ENCODE assay signal across 24 cellular contexts in genomic region chr19:5124111-5124855, GRCh38.
DNase-seq lines count a peak whose midpoint lies in the region; ATAC-seq, FAIRE-seq and TF ChIP-seq lines count a peak whose summit lies in the region.
"Had no signal": no experiment of that assay in that cellular context is flagged by ENCODE, and none has a peak within 500 bp of the region (broad histone marks: within the 10 kb centered on the region; RNA-seq: fewer than 3 reads in every experiment).

No MANE protein-coding gene starts in this region.

- no peak overlapping the region for H2BK15ac ChIP-seq in neuronal stem cell (ENCODE audit: low read length)

- H3K4me2 ChIP-seq in HepG2 (ENCODE audit: low read depth, low read length) (no peak overlapping the region), neuronal stem cell (ENCODE audit: insufficient read depth, low read length, poor library complexity, severe bottlenecking) (no peak overlapping the region)
- H3K4me2 ChIP-seq: SK-N-SH had no signal

- peak overlapping the region; percentile 30 for H2AK5ac ChIP-seq in neuronal stem cell (ENCODE audit: low read depth, low read length)

- H3K4me3 ChIP-seq in HepG2 (replicated peaks in 1 of 3; ENCODE audit: insufficient read depth in 1 of 3, low read depth in 2 of 3, low read length in 3 of 3) (no peak overlapping the region), right lobe of liver (no peak overlapping the region), neuronal stem cell (ENCODE audit: low read length in 2 of 2) (no peak overlapping the region)

- H4K8ac ChIP-seq in neuronal stem cell (ENCODE audit: low read depth, low read length) = no peak overlapping the region

- H2BK12ac ChIP-seq in neuronal stem cell (ENCODE audit: low read length) = no peak overlapping the region

- H3K27me3 ChIP-seq in HepG2 (ENCODE audit: control insufficient read depth in 1 of 2, insufficient read depth in 2 of 2, low read length in 2 of 2) (no peaks in the 10 kb centered on the region), right lobe of liver (no peaks in the 10 kb centered on the region), neuronal stem cell (ENCODE audit: control insufficient read depth in 3 of 3, insufficient read depth in 3 of 3, low read depth in 1 of 3, low read length in 3 of 3) (no peaks in the 10 kb centered on the region)

- H3K4ac ChIP-seq in neuronal stem cell (ENCODE audit: low read length) = no peak overlapping the region

- H3K9ac ChIP-seq in HepG2 (ENCODE audit: insufficient read depth, low read depth, low read length) (no peak overlapping the region), neuronal stem cell (ENCODE audit: low read depth, low read length, poor library complexity) (no peak overlapping the region)
- H3K9ac ChIP-seq: SK-N-SH had no signal

- peak overlapping the region; percentile 13 for H3K27ac Mint-ChIP-seq in central memory CD8-positive, alpha-beta T cell (ENCODE audit: low read depth)

- no peaks in the 10 kb centered on the region for H3K79me2 ChIP-seq in HepG2 (ENCODE audit: insufficient read depth, low read length)

- POLR2A ChIA-PET in HepG2 (lab: Yijun Ruan, JAX) = no interaction called here

- TF ChIP-seq EP300 in HepG2 (IDR thresholded peaks at IDR 0.05; ENCODE audit: low read depth in 2 of 2, low read length in 2 of 2) (no peak), HepG2 (CRISPR knock-in tag; IDR thresholded peaks at IDR 0.05; ENCODE audit: borderline replicate concordance) (no peak)

- in situ Hi-C loops in HepG2 (cut with HindIII; ENCODE audit: extremely low pct_ligation_motif_present, low pct_unique_long_range_greater_than_20kb) = no loop called here

- H3K36me3 Mint-ChIP-seq in central memory CD8-positive, alpha-beta T cell (ENCODE audit: insufficient read depth) = peaks cover 6% of the 10 kb centered on the region

- no peak for TF ChIP-seq RAD21 in HepG2 (CRISPR knock-in tag; IDR thresholded peaks at IDR 0.05)

- H3K14ac ChIP-seq in neuronal stem cell (ENCODE audit: low read length) = no peak overlapping the region

- intact Hi-C loops in HepG2 (cut with micrococcal nuclease; ENCODE audit: unreplicated experiment) (no loop called here), right lobe of liver (cut with DNase I) (no loop called here), sciatic nerve (cut with DNase I) (no loop called here)

- no peaks in the 10 kb centered on the region for H3K27me3 Mint-ChIP-seq in central memory CD8-positive, alpha-beta T cell
- H3K27me3 Mint-ChIP-seq: CD4-positive, alpha-beta T cell had no signal

- no peak for FAIRE-seq in HepG2 (lab: Jason Lieb, UNC)
- FAIRE-seq: H54 had no signal

- H3K4me1 ChIP-seq in HepG2 (ENCODE audit: insufficient read depth, low read length) (no peaks in the 10 kb centered on the region), right lobe of liver (no peaks in the 10 kb centered on the region), neuronal stem cell (ENCODE audit: control insufficient read depth in 2 of 2, insufficient read depth in 1 of 2, low read depth in 1 of 2, low read length in 2 of 2) (peaks cover 26 to 42% of the 10 kb centered on the region in 2 donors)

- no peak for TF ChIP-seq CTCF in HepG2 (CRISPR knock-in tag; IDR thresholded peaks at IDR 0.05)
- TF ChIP-seq CTCF in right lobe of liver (IDR thresholded peaks at IDR 0.05) = no peak

- H2AFZ ChIP-seq in HepG2 (ENCODE audit: low read length) (no peak overlapping the region), neuronal stem cell (ENCODE audit: low read length) (no peak overlapping the region)

- peaks cover 6 to 7% of the 10 kb centered on the region in 2 experiments; a peak in 3 of 5 replicates for H3K36me3 ChIP-seq in HepG2 (replicated peaks in 1 of 2; ENCODE audit: control insufficient read depth in 1 of 2, insufficient read depth in 2 of 2, low read length in 2 of 2)
- peaks cover 0 to 20% (median 0%) of the 10 kb centered on the region in 4 donors for H3K36me3 ChIP-seq in right lobe of liver
- H3K36me3 ChIP-seq in neuronal stem cell (replicated peaks in 1 of 2; ENCODE audit: control insufficient read depth in 2 of 2, insufficient read depth in 2 of 2, low read length in 2 of 2) = peaks cover 14 to 44% of the 10 kb centered on the region in 2 donors

- BruUV-seq in HepG2 (replicated peaks; lab: Mats Ljungman, UMichigan) = no TSS peak

- H3K4me1 Mint-ChIP-seq in central memory CD8-positive, alpha-beta T cell = peaks cover 13% of the 10 kb centered on the region

- 96% methylated on average over 12 of the region's 21 CpGs for WGBS in HepG2 (ENCODE audit: low lambda C conversion rate)
- WGBS in right lobe of liver (ENCODE audit: insufficient coverage, low coverage, low lambda C conversion rate, missing lambda C conversion rate) = 50% methylated on average over 3 of the region's 21 CpGs
- WGBS in neuronal stem cell (ENCODE audit: extremely low coverage in 2 of 2, insufficient read length in 2 of 2, insufficient replicate concordance in 1 of 2), 2 donors = no CpG with 5 or more reads among the region's 21 CpGs

- DNase-seq in HepG2 (ENCODE audit: low spot score) = no peak
- no peak for DNase-seq in right lobe of liver
- DNase-seq in central memory CD8-positive, alpha-beta T cell (ENCODE audit: low spot score in 2 of 2) = no peak
- no peak for DNase-seq in neuronal stem cell (ENCODE audit: low spot score)
- DNase-seq in activated CD8-positive, alpha-beta memory T cell treated with anti-CD3 and anti-CD28 coated beads, Interleukin-2, amount 50 U/mL, for 4 hours = no peak
- DNase-seq in middle frontal gyrus (ENCODE audit: extremely low spot score, low spot score) = no peak
- DNase-seq in sciatic nerve (ENCODE audit: low spot score) = no peak
- DNase-seq: 8988T; CD4-positive, alpha-beta T cell; COR-L47; DMS79; HFFc6; KG1; NCI-H1092; NCI-H1436; NCI-H2029; NCI-H2227 treated with DMSO at 0.1 percent for 48 hours; NCI-H524; NCI-H774; NK-92 treated with Interleukin-12 subunit alpha and Interleukin-12 subunit beta, amount 100 ng/mL, for 24 hours; SIG-M5; SK-N-SH had no signal

- H2BK5ac ChIP-seq in neuronal stem cell (ENCODE audit: low read length) = no peak overlapping the region

- H2BK120ac ChIP-seq in neuronal stem cell (ENCODE audit: low read depth, low read length) = no peak overlapping the region

- peaks cover 2% of the 10 kb centered on the region for H3K79me1 ChIP-seq in neuronal stem cell (ENCODE audit: low read depth, low read length)

- no peaks in the 10 kb centered on the region for H3K9me3 Mint-ChIP-seq in central memory CD8-positive, alpha-beta T cell
- H3K9me3 Mint-ChIP-seq: CD4-positive, alpha-beta T cell; HFFc6 had no signal

- H3K27ac ChIP-seq in HepG2 (ENCODE audit: extremely low read length, insufficient read depth, low read length) (no peak overlapping the region), right lobe of liver (no peak overlapping the region), neuronal stem cell (replicated peaks; ENCODE audit: low read length) (no peak overlapping the region)
- H3K27ac ChIP-seq: RWPE1 had no signal

- ATAC-seq in HepG2 (no peak), right lobe of liver (no peak), sciatic nerve (no peak)
- ATAC-seq in central memory CD8-positive, alpha-beta T cell (replicated peaks; ENCODE audit: extremely low read depth, poor library complexity, severe bottlenecking) = no peak

- CTCF ChIA-PET in HepG2 (lab: Yijun Ruan, JAX; ENCODE audit: low intra/inter-chr PET ratio, low total read pairs) = no interaction called here

- H4K91ac ChIP-seq in neuronal stem cell (ENCODE audit: low read depth, low read length, poor library complexity) = no peak overlapping the region

- H3K18ac ChIP-seq in neuronal stem cell (ENCODE audit: low read length) = no peak overlapping the region

- H3K9me3 ChIP-seq in HepG2 (ENCODE audit: low read length) (no peaks in the 10 kb centered on the region), right lobe of liver (no peaks in the 10 kb centered on the region), neuronal stem cell (replicated peaks in 1 of 2; ENCODE audit: control insufficient read depth in 2 of 2, insufficient read depth in 1 of 2, low read depth in 1 of 2, low read length in 2 of 2) (no peaks in the 10 kb centered on the region)
- H3K9me3 ChIP-seq: SK-N-SH had no signal

- no peak for TF ChIP-seq POLR2A in HepG2 (IDR thresholded peaks at IDR 0.05; ENCODE audit: insufficient read depth in 1 of 2, low read depth in 2 of 2, low read length in 2 of 2)
- TF ChIP-seq POLR2A in right lobe of liver (IDR thresholded peaks at IDR 0.05) = no peak

- no peaks in the 10 kb centered on the region for H4K20me1 ChIP-seq in HepG2 (ENCODE audit: insufficient read depth, low read length)

- no peak overlapping the region for H3K23ac ChIP-seq in neuronal stem cell (ENCODE audit: low read depth, low read length, poor library complexity)

- no peak overlapping the region for H3K4me3 Mint-ChIP-seq in central memory CD8-positive, alpha-beta T cell
- H3K4me3 Mint-ChIP-seq: CD4-positive, alpha-beta T cell; HFFc6 had no signal

TF ChIP-seq in HepG2, 621 proteins besides CTCF, POLR2A, EP300 and RAD21:
- TF ChIP-seq CEBPB (IDR thresholded peaks at IDR 0.05; ENCODE audit: borderline replicate concordance, low read depth, low read length) (peak; percentile 52; the same call in 1 of the 2 replicates), ZNF138 (CRISPR knock-in tag; IDR thresholded peaks at IDR 0.05; ENCODE audit: low read depth) (no peak), GLI4 (CRISPR knock-in tag; IDR thresholded peaks at IDR 0.05; ENCODE audit: borderline replicate concordance) (no peak), PRDM4 (CRISPR knock-in tag; IDR thresholded peaks at IDR 0.05; ENCODE audit: borderline replicate concordance) (no peak), CEBPG (CRISPR knock-in tag; IDR thresholded peaks at IDR 0.05) (0 out of 2 replicates have a peak, but pooled peaks have one; percentile 22)
TF ChIP-seq in HepG2: peak in this region for 2.
